5 cellular contexts compared by ENCODE assay signal in the genomic region with DNA sequence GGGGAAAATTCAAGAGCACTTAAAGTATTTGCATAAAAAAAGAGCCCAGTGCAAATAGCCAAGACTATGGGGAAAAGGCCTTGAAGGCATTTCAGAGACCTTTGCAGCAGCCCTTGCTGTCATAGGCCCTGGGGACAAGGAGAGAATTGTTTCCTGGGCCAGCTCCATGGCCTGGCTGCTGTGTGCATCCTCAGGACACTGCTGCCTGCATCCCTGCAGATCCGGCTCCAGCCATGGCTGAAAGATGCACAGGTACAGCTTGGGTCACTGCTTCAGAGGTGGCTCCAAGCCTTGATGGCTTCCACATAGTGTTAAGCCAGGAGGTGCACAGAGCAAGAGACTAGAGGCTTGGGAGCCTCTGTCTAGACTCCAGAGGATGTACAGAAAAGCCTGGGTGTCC. TPM values are rescaled to one million over a fixed set of nuclear protein-coding genes. Genes with fewer than 3 reads are reported as not detected.
"Had no signal": no experiment of that assay in that cellular context is flagged by ENCODE, and none has a peak within 500 bp of the region (broad histone marks: within the 10 kb centered on the region; RNA-seq: fewer than 3 reads in every experiment).

No MANE protein-coding gene starts in this region.

RNA-seq across cellular contexts. Expression of a gene that starts 55.9 kb away (rescaled TPM):
- total RNA-seq: stomach, subcutaneous adipose tissue, thoracic aorta, tibial nerve, transverse colon had no signal
